ENCODE assay signal across 33 cellular contexts in genomic region chr1:201840055-201840454, GRCh38. TPM values are rescaled to one million over a fixed set of nuclear protein-coding genes. Genes with fewer than 3 reads are reported as not detected.
"Had no signal": no experiment of that assay in that cellular context is flagged by ENCODE, and none has a peak within 500 bp of the region (broad histone marks: within the 10 kb centered on the region; RNA-seq: fewer than 3 reads in every experiment).

No MANE protein-coding gene starts in this region.

- H3K27ac Mint-ChIP-seq: natural killer cell; nephron; neural progenitor cell; progenitor cell of endocrine pancreas; stimulated activated memory B cell treated with anti-CD40 and anti-IgM and Interleukin-4, amounts not matched to agents 10 μg/mL and 1 μg/mL and 100 μg/mL, for 72 hours had no signal

- DNase-seq: naive thymus-derived CD4-positive, alpha-beta T cell; natural killer cell; nucleus accumbens; ovary; posterior cingulate gyrus; psoas muscle; right cardiac atrium; spleen; stimulated activated CD4-positive, alpha-beta T cell treated with anti-CD3 and anti-CD28 coated beads, Interleukin-12 subunit alpha, Interleukin-12 subunit beta, amount 100 ng/mL, for 4 hours; stimulated activated CD4-positive, alpha-beta T cell treated with anti-CD3 and anti-CD28 coated beads, Interleukin-1b, Interleukin-23, amount 100 ng/mL, for 48 hours; stimulated activated CD4-positive, alpha-beta T cell treated with anti-CD3 and anti-CD28 coated beads, Interleukin-4, amount 100 ng/mL, for 1 hour; stimulated activated CD4-positive, alpha-beta T cell treated with anti-CD3 and anti-CD28 coated beads, Interleukin-4, amount 100 ng/mL, for 4 hours; stimulated activated CD8-positive, alpha-beta memory T cell treated with anti-CD3 and anti-CD28 coated beads, Interleukin-4, amount 100 ng/mL, for 48 hours; stimulated activated naive CD4-positive, alpha-beta T cell; stimulated activated naive CD8-positive, alpha-beta T cell treated with anti-CD3 and anti-CD28 coated beads, Interleukin-15, amount 100 ng/mL, for 72 hours; stimulated activated naive CD8-positive, alpha-beta T cell treated with anti-CD3 and anti-CD28 coated beads, Interleukin-15, Interleukin-2, amounts not matched to agents 100 U/mL and 50 U/mL, for 24 hours; substantia nigra; testis; tibial artery; transverse colon; upper lobe of left lung had no signal

- H3K4me3 ChIP-seq: neural progenitor cell, ovary, psoas muscle, skin epidermis, smooth muscle cell, spleen, suprapubic skin, testis, tibial artery, transverse colon, upper lobe of left lung, vagina had no signal

- H3K4me3 Mint-ChIP-seq: naive thymus-derived CD4-positive, alpha-beta T cell; natural killer cell; nephron; neural progenitor cell; stimulated activated memory B cell treated with anti-CD40 and anti-IgM and Interleukin-4, amounts not matched to agents 10 μg/mL and 1 μg/mL and 100 μg/mL, for 72 hours; stimulated activated naive CD8-positive, alpha-beta T cell treated with anti-CD3 and anti-CD28 coated beads, Interleukin-15, amount 100 ng/mL, for 72 hours had no signal

- H3K27me3 Mint-ChIP-seq: naive thymus-derived CD4-positive, alpha-beta T cell; progenitor cell of endocrine pancreas; stimulated activated memory B cell treated with anti-CD40 and anti-IgM and Interleukin-4, amounts not matched to agents 10 μg/mL and 1 μg/mL and 100 μg/mL, for 72 hours; stimulated activated naive CD8-positive, alpha-beta T cell treated with anti-CD3 and anti-CD28 coated beads, Interleukin-15, amount 100 ng/mL, for 72 hours had no signal

- H3K9me3 ChIP-seq: neutrophil, ovary, psoas muscle, spleen, suprapubic skin, testis, tibial artery, transverse colon, upper lobe of left lung, vagina had no signal

- H3K36me3 Mint-ChIP-seq: natural killer cell had no signal

- FAIRE-seq: urothelium cell line had no signal

- H2AFZ ChIP-seq: neural progenitor cell, parathyroid adenoma had no signal

- H3K4me2 ChIP-seq: neural progenitor cell, smooth muscle cell had no signal

- H3K4me1 Mint-ChIP-seq: nephron, neural progenitor cell had no signal

- H3K9ac ChIP-seq: neural progenitor cell, parathyroid adenoma had no signal

- ATAC-seq: naive thymus-derived CD4-positive, alpha-beta T cell; natural killer cell; psoas muscle; right cardiac atrium; sciatic nerve; stimulated activated memory B cell treated with anti-CD40 and anti-IgM and Interleukin-4, amounts not matched to agents 10 μg/mL and 1 μg/mL and 100 μg/mL, for 72 hours; stimulated activated naive CD8-positive, alpha-beta T cell treated with anti-CD3 and anti-CD28 coated beads, Interleukin-15, amount 100 ng/mL, for 72 hours; stimulated activated naive CD8-positive, alpha-beta T cell treated with anti-CD3 and anti-CD28 coated beads, Interleukin-15, Interleukin-2, amounts not matched to agents 100 U/mL and 50 U/mL, for 24 hours had no signal

- H3K4me1 ChIP-seq: neural progenitor cell, parathyroid adenoma, suprapubic skin, testis, transverse colon, vagina had no signal

- H3K27ac ChIP-seq: neural progenitor cell, neutrophil, ovary, parathyroid adenoma, psoas muscle, skin epidermis, spleen, suprapubic skin, testis, tibial artery, transverse colon, upper lobe of left lung, vagina had no signal

- H3K27me3 ChIP-seq: neural progenitor cell, neutrophil, ovary, spleen, suprapubic skin, testis, tibial artery, transverse colon, upper lobe of left lung, vagina had no signal

- H3K36me3 ChIP-seq: neutrophil, ovary, tibial artery, transverse colon, vagina had no signal

- H3K9me3 Mint-ChIP-seq: naive thymus-derived CD4-positive, alpha-beta T cell; natural killer cell; nephron; neural progenitor cell; stimulated activated memory B cell treated with anti-CD40 and anti-IgM and Interleukin-4, amounts not matched to agents 10 μg/mL and 1 μg/mL and 100 μg/mL, for 72 hours; stimulated activated naive CD8-positive, alpha-beta T cell treated with anti-CD3 and anti-CD28 coated beads, Interleukin-15, amount 100 ng/mL, for 72 hours had no signal

RNA-seq across cellular contexts. Expression of gene SHISA4, which starts 48.6 kb away (rescaled TPM):
- polyA plus RNA-seq: naive thymus-derived CD4-positive, alpha-beta T cell had no signal
